Comparison of ENCODE assay signal across 1 cellular context in genomic region chr2:112958428-112959108, GRCh38.
A peak's percentile ranks its signal among the peaks of the same experiment; 100 is the strongest.
TF ChIP-seq lines count a peak whose summit lies in the region.

No MANE protein-coding gene starts in this region.

TF ChIP-seq in HepG2, 621 proteins besides CTCF, POLR2A, EP300 and RAD21:
- TF ChIP-seq XRCC5 (optimal IDR thresholded peaks at IDR 0.05; ENCODE audit: low read length) (peak; percentile 67), ZNF451 (CRISPR knock-in tag; IDR thresholded peaks at IDR 0.05) (no peak), STAG1 (CRISPR knock-in tag; IDR thresholded peaks at IDR 0.05) (peak; percentile 64), SMC3 (IDR thresholded peaks at IDR 0.05; ENCODE audit: low read length) (peak; percentile 51; the same call in 1 of the 2 replicates), ZNF784 (CRISPR knock-in tag; IDR thresholded peaks at IDR 0.05; ENCODE audit: borderline replicate concordance) (0 out of 2 replicates have a peak, but pooled peaks have one; percentile 34), ZNF878 (CRISPR knock-in tag; IDR thresholded peaks at IDR 0.05) (peak; percentile 38; the same call in 1 of the 2 replicates), CEBPB (IDR thresholded peaks at IDR 0.05; ENCODE audit: borderline replicate concordance, low read depth, low read length) (peak; percentile 54; the same call in 1 of the 2 replicates), ZNF747 (CRISPR knock-in tag; IDR thresholded peaks at IDR 0.05; ENCODE audit: borderline replicate concordance) (no peak), HMGXB3 (CRISPR knock-in tag; IDR thresholded peaks at IDR 0.05; ENCODE audit: borderline replicate concordance) (0 out of 2 replicates have a peak, but pooled peaks have one; percentile 20)
TF ChIP-seq in HepG2: peak in this region for 7.
